Comparison of ENCODE assay signal across 27 cellular contexts in the genomic region with DNA sequence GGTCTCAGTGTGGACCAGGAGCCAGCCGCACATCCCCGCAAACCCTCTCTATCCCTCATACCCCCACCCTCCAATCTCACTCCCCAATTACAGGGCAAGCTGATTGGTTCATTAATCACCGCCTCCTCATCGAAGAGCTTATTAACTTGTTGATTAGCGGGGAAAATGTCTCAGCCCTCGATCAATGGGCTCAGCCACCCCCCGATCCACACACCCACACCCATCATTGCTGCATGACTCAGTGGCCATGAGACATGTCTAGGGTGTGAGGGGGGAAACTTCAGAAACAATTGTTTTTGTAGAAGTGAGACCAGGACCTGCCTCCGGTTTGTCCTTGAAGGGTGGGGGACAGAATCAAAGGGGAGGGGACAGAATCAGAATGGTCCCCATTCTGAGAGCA. TPM values are rescaled to one million over a fixed set of nuclear protein-coding genes. Genes with fewer than 3 reads are reported as not detected.
"Had no signal": no experiment of that assay in that cellular context is flagged by ENCODE, and none has a peak within 500 bp of the region (broad histone marks: within the 10 kb centered on the region; RNA-seq: fewer than 3 reads in every experiment).

No MANE protein-coding gene starts in this region.

- DNase-seq: IMR-90, Kasumi-1, MM.1S, NCI-H1092 treated with DMSO at 0.1 percent for 48 hours, NCI-H1436, NCI-H187, NCI-H2029, NCI-H2081 treated with DMSO at 0.1 percent for 48 hours, NCI-H2171, NCI-H226, NCI-H446, NCI-H510A, NCI-H524 treated with DMSO at 0.1 percent for 48 hours, NCI-H69, NCI-H774, PC-3, SHP77, SK-N-SH, SW 1271 had no signal

- H3K9me3 ChIP-seq: SK-N-SH had no signal

- H3K27ac ChIP-seq: KMS-11, RWPE1 had no signal

- ATAC-seq: HepG2, Panc1, PC-3 had no signal

- H3K9ac ChIP-seq: KMS-11, SK-N-SH had no signal

- FAIRE-seq: HepG2 had no signal

RNA-seq across cellular contexts. Expression of a gene that starts 2.5 kb away (rescaled TPM):
- total RNA-seq: HepG2, HT1080, IMR-90, M059J, OCI-LY7, PC-3, SK-MEL-5 had no signal
- polyA plus RNA-seq: IMR-90 had no signal

RNA-seq across cellular contexts. Expression of a gene that starts 13.9 kb away (rescaled TPM):
- total RNA-seq: HepG2, HT1080, IMR-90, M059J, OCI-LY7, PC-3, SK-MEL-5 had no signal
- polyA plus RNA-seq: HepG2, IMR-90, SK-N-SH had no signal
